1 cellular context compared by ENCODE assay signal in genomic region chr22:19723165-19723989, GRCh38.
A peak's percentile ranks its signal among the peaks of the same experiment; 100 is the strongest.
TF ChIP-seq lines count a peak whose summit lies in the region.

TSS of gene GP1BB (plus strand) at chr22:19723539. CDS start at chr22:19723570, 31 bp downstream.

TF ChIP-seq in HepG2, 621 proteins besides CTCF, POLR2A, EP300 and RAD21 (continued from another document and continues in another):
- TF ChIP-seq RNF219 (CRISPR knock-in tag; IDR thresholded peaks at IDR 0.05) (no peak), FOXJ3 (CRISPR knock-in tag; IDR thresholded peaks at IDR 0.05; ENCODE audit: borderline replicate concordance) (no peak), AKNA (CRISPR knock-in tag; IDR thresholded peaks at IDR 0.05; ENCODE audit: borderline replicate concordance) (no peak), HNRNPL (IDR thresholded peaks at IDR 0.05; ENCODE audit: low read depth, low read length) (no peak), E2F5 (CRISPR knock-in tag; conservative IDR thresholded peaks at IDR 0.05) (no peak), ZNF709 (CRISPR knock-in tag; IDR thresholded peaks at IDR 0.05) (peak; percentile 61; the same call in 1 of the 2 replicates), NFIB (CRISPR knock-in tag; IDR thresholded peaks at IDR 0.05; ENCODE audit: borderline replicate concordance) (no peak), KDM4B (CRISPR knock-in tag; IDR thresholded peaks at IDR 0.05) (no peak; the same call in 1 of the 2 replicates), PHB2 (IDR thresholded peaks at IDR 0.05; ENCODE audit: partially characterized antibody) (no peak), SNAPC5 (CRISPR knock-in tag; IDR thresholded peaks at IDR 0.05; ENCODE audit: borderline replicate concordance) (no peak), ARID5B (CRISPR knock-in tag; IDR thresholded peaks at IDR 0.05) (0 out of 2 replicates have a peak, but pooled peaks have one; percentile 11), ZNF160 (CRISPR knock-in tag; IDR thresholded peaks at IDR 0.05) (no peak), THAP11 (CRISPR knock-in tag; IDR thresholded peaks at IDR 0.05) (no peak), ZSCAN12 (CRISPR knock-in tag; IDR thresholded peaks at IDR 0.05) (no peak), ZNF430 (CRISPR knock-in tag; IDR thresholded peaks at IDR 0.05) (0 out of 2 replicates have a peak, but pooled peaks have one; percentile 34), ATF7-NPFF (CRISPR knock-in tag; IDR thresholded peaks at IDR 0.05; ENCODE audit: low read depth) (no peak), SOX13 (IDR thresholded peaks at IDR 0.05) (no peak), SOX13 (CRISPR knock-in tag; conservative IDR thresholded peaks at IDR 0.05 in 1 of 2, IDR thresholded peaks at IDR 0.05 in 1 of 2) (peak in 1 of 2 experiments; percentile 30; a peak in 1 of 4 replicates), ZNF75D (CRISPR knock-in tag; IDR thresholded peaks at IDR 0.05; ENCODE audit: borderline replicate concordance) (no peak), PRDM4 (CRISPR knock-in tag; IDR thresholded peaks at IDR 0.05; ENCODE audit: borderline replicate concordance) (no peak), REST (IDR thresholded peaks at IDR 0.05; ENCODE audit: borderline replicate concordance in 1 of 2, low read depth in 1 of 2, low read length in 2 of 2) (no peak), ZNF101 (CRISPR knock-in tag; IDR thresholded peaks at IDR 0.05; ENCODE audit: borderline replicate concordance, low read depth) (no peak), TFE3 (CRISPR knock-in tag; IDR thresholded peaks at IDR 0.05) (no peak), ZNF761 (CRISPR knock-in tag; conservative IDR thresholded peaks at IDR 0.05) (no peak; the same call in 1 of the 2 replicates)
